In the genomic region with DNA sequence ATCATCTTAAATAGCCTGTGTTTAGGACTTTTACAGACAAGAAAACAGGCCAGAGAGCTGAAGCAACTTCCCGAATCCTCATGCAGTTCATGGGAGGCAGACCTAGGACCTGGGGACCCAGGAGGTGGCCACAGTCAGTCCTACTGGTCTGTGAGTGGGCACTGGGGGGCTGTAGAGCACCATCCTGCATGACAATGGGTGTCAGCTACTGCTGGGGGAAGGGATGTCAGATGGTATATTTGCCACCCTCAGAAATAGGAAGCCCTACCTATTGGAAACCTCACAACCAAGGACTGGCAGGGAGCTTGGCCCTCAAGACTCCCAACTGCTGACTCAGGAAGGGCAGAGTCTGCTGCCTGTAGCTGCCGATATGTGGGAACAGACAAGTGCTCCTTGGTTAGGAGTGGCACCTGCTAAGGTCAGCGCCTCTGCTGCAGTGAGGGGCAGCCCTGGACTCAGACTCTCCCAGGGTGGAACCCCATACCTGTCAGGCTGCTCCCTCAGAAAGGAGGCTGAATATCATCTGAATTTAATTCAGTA, we compare ENCODE assay signal across 14 cellular contexts. TPM values are rescaled to one million over a fixed set of nuclear protein-coding genes. Genes with fewer than 3 reads are reported as not detected.
DNase-seq lines count a peak whose midpoint lies in the region; ATAC-seq, FAIRE-seq and TF ChIP-seq lines count a peak whose summit lies in the region.
"Had no signal": no experiment of that assay in that cellular context is flagged by ENCODE, and none has a peak within 500 bp of the region (broad histone marks: within the 10 kb centered on the region; RNA-seq: fewer than 3 reads in every experiment).

No MANE protein-coding gene starts in this region.

- no peaks in the 10 kb centered on the region for H3K27me3 Mint-ChIP-seq in CD8-positive, alpha-beta T cell (ENCODE audit: low read depth)
- H3K27me3 Mint-ChIP-seq in dendritic cell treated with granulocyte-macrophage colony-stimulating factor and Interleukin-4, amounts not matched to agents 40 ng/mL and 50 ng/mL, for 4 days, result no peaks in the 10 kb centered on the region
- H3K27me3 Mint-ChIP-seq in natural killer cell treated with Interleukin-12 subunit alpha and Interleukin-12 subunit beta and Interleukin-15 and Interleukin-18, amount 100 ng/mL, for 72 hours, result no peaks in the 10 kb centered on the region
- no peaks in the 10 kb centered on the region for H3K27me3 Mint-ChIP-seq in activated T-cell treated with anti-CD3 and anti-CD28 coated beads, Interleukin-2, amount 50 U/mL, for 4 hours (ENCODE audit: low read depth)

- no peak for TF ChIP-seq CTCF in CD8-positive, alpha-beta T cell (IDR thresholded peaks at IDR 0.05)
- TF ChIP-seq CTCF in OCI-LY7 (conservative IDR thresholded peaks at IDR 0.05; ENCODE audit: low read length), result no peak

- no TSS peak for BruUV-seq in OCI-LY7 (replicated peaks; lab: Mats Ljungman, UMichigan)

- no peak overlapping the region for H2AFZ ChIP-seq in OCI-LY7 (ENCODE audit: low read length)

- H3K4me1 Mint-ChIP-seq in CD8-positive, alpha-beta T cell (ENCODE audit: low read depth), result peaks cover 85% of the 10 kb centered on the region
- H3K4me1 Mint-ChIP-seq in dendritic cell treated with granulocyte-macrophage colony-stimulating factor and Interleukin-4, amounts not matched to agents 40 ng/mL and 50 ng/mL, for 4 days (ENCODE audit: low read depth), result peaks cover 91% of the 10 kb centered on the region
- H3K4me1 Mint-ChIP-seq in natural killer cell treated with Interleukin-12 subunit alpha and Interleukin-12 subunit beta and Interleukin-15 and Interleukin-18, amount 100 ng/mL, for 72 hours (ENCODE audit: low read depth in 2 of 2), result peaks cover 71 to 82% of the 10 kb centered on the region in 2 donors
- peaks cover 92% of the 10 kb centered on the region for H3K4me1 Mint-ChIP-seq in activated T-cell treated with anti-CD3 and anti-CD28 coated beads, Interleukin-2, amount 50 U/mL, for 4 hours (ENCODE audit: low read depth)

- peaks cover 85% of the 10 kb centered on the region for H3K4me1 ChIP-seq in CD8-positive, alpha-beta T cell (ENCODE audit: insufficient read depth, low read length)
- peaks cover 76% of the 10 kb centered on the region for H3K4me1 ChIP-seq in OCI-LY7 (ENCODE audit: insufficient read depth, low read length, poor library complexity, severe bottlenecking)
- peaks cover 19% of the 10 kb centered on the region for H3K4me1 ChIP-seq in HAP-1

- no peaks in the 10 kb centered on the region for H3K9me3 Mint-ChIP-seq in CD8-positive, alpha-beta T cell
- H3K9me3 Mint-ChIP-seq in dendritic cell treated with granulocyte-macrophage colony-stimulating factor and Interleukin-4, amounts not matched to agents 40 ng/mL and 50 ng/mL, for 4 days, result no peaks in the 10 kb centered on the region
- no peaks in the 10 kb centered on the region for H3K9me3 Mint-ChIP-seq in natural killer cell treated with Interleukin-12 subunit alpha and Interleukin-12 subunit beta and Interleukin-15 and Interleukin-18, amount 100 ng/mL, for 72 hours
- no peaks in the 10 kb centered on the region for H3K9me3 Mint-ChIP-seq in activated T-cell treated with anti-CD3 and anti-CD28 coated beads, Interleukin-2, amount 50 U/mL, for 4 hours
- H3K9me3 Mint-ChIP-seq: nephron progenitor cell had no signal

- H3K4me3 Mint-ChIP-seq in CD8-positive, alpha-beta T cell, result no peak overlapping the region
- H3K4me3 Mint-ChIP-seq in dendritic cell treated with granulocyte-macrophage colony-stimulating factor and Interleukin-4, amounts not matched to agents 40 ng/mL and 50 ng/mL, for 4 days, result no peak overlapping the region
- H3K4me3 Mint-ChIP-seq in natural killer cell treated with Interleukin-12 subunit alpha and Interleukin-12 subunit beta and Interleukin-15 and Interleukin-18, amount 100 ng/mL, for 72 hours, result no peak overlapping the region
- H3K4me3 Mint-ChIP-seq in activated T-cell treated with anti-CD3 and anti-CD28 coated beads, Interleukin-2, amount 50 U/mL, for 4 hours, result no peak overlapping the region
- H3K4me3 Mint-ChIP-seq: nephron progenitor cell had no signal

- no peaks in the 10 kb centered on the region for H3K9me3 ChIP-seq in CD8-positive, alpha-beta T cell (ENCODE audit: low read length)
- H3K9me3 ChIP-seq in OCI-LY7 (ENCODE audit: low read length) (no peaks in the 10 kb centered on the region), HAP-1 (no peaks in the 10 kb centered on the region)
- H3K9me3 ChIP-seq: tibial artery had no signal

- H3K4me2 ChIP-seq in OCI-LY7 (ENCODE audit: low read length), result no peak overlapping the region

- peak overlapping the region; percentile 99 for H3K27ac Mint-ChIP-seq in CD8-positive, alpha-beta T cell
- peak overlapping the region; percentile 97 for H3K27ac Mint-ChIP-seq in dendritic cell treated with granulocyte-macrophage colony-stimulating factor and Interleukin-4, amounts not matched to agents 40 ng/mL and 50 ng/mL, for 4 days
- peak overlapping the region; percentile 84 to 99 for H3K27ac Mint-ChIP-seq in natural killer cell treated with Interleukin-12 subunit alpha and Interleukin-12 subunit beta and Interleukin-15 and Interleukin-18, amount 100 ng/mL, for 72 hours
- H3K27ac Mint-ChIP-seq: nephron progenitor cell had no signal

- H3K27ac ChIP-seq in CD8-positive, alpha-beta T cell (ENCODE audit: low read depth, low read length), result no peak overlapping the region
- H3K27ac ChIP-seq in OCI-LY7 (ENCODE audit: low read depth, low read length, poor library complexity, severe bottlenecking), result peak overlapping the region; percentile 9

- peak in 1 of 7 experiments; percentile 43 for DNase-seq in CD8-positive, alpha-beta T cell
- DNase-seq in OCI-LY7 (ENCODE audit: low spot score) (no peak), RCC 7860 (ENCODE audit: low spot score) (no peak), HAP-1 (ENCODE audit: low spot score in 2 of 2) (no peak), NCI-H748 (lab: John Stamatoyannopoulos, UW; ENCODE audit: unreplicated experiment) (no peak)
- no peak for DNase-seq in natural killer cell treated with Interleukin-12 subunit alpha and Interleukin-12 subunit beta and Interleukin-15 and Interleukin-18, amount 100 ng/mL, for 72 hours (ENCODE audit: low spot score)
- DNase-seq in activated T-cell treated with anti-CD3 and anti-CD28 coated beads, Interleukin-2, amount 50 U/mL, for 4 hours, result no peak
- DNase-seq: glutamatergic neuron; nephron progenitor cell; stimulated activated CD4-positive, alpha-beta T cell treated with anti-CD3 and anti-CD28 coated beads, Interleukin-1b, Interleukin-23, amount 100 ng/mL, for 48 hours; tibial artery had no signal

- no peak for ATAC-seq in CD8-positive, alpha-beta T cell
- no peak for ATAC-seq in natural killer cell treated with Interleukin-12 subunit alpha and Interleukin-12 subunit beta and Interleukin-15 and Interleukin-18, amount 100 ng/mL, for 72 hours
- ATAC-seq in activated T-cell treated with anti-CD3 and anti-CD28 coated beads, Interleukin-2, amount 50 U/mL, for 4 hours, result no peak

- POLR2A ChIA-PET in CD8-positive, alpha-beta T cell (lab: Charles Lee), result interaction anchor here (0.6 to 6.9 kb wide), 4 partner anchors 10 to 161 kb away, joined by 3 to 50 read pairs (median 4); partner anchors contain the start of gene OGDH
- POLR2A ChIA-PET in OCI-LY7 (lab: Charles Lee), result interaction anchor here (0.7 to 1.2 kb wide), 2 partner anchors 16 to 210 kb away, joined by 3 to 4 read pairs; no protein-coding TSS in a partner anchor

- H4K20me1 ChIP-seq in OCI-LY7 (ENCODE audit: insufficient read depth, low read length), result no peaks in the 10 kb centered on the region

- H3K27me3 ChIP-seq in CD8-positive, alpha-beta T cell (ENCODE audit: insufficient read depth, low read length), result no peaks in the 10 kb centered on the region
- no peaks in the 10 kb centered on the region for H3K27me3 ChIP-seq in HAP-1 (ENCODE audit: low read depth)
- H3K27me3 ChIP-seq: tibial artery had no signal

- intact Hi-C loops in CD8-positive, alpha-beta T cell (cut with DNase I, micrococcal nuclease), result loop anchor here in 1 of 2 experiments (2.0 kb wide), 1 partner anchor 53 kb away; the partner anchor contains the start of gene TMED4
- intact Hi-C loops in OCI-LY7 (cut with micrococcal nuclease; ENCODE audit: unreplicated experiment), result no loop called here
- intact Hi-C loops in dendritic cell treated with granulocyte-macrophage colony-stimulating factor and Interleukin-4, amounts not matched to agents 40 ng/mL and 50 ng/mL, for 4 days (cut with micrococcal nuclease), result no loop called here

- peaks cover 19% of the 10 kb centered on the region; the same call in 1 of the 2 replicates for H3K79me2 ChIP-seq in OCI-LY7 (ENCODE audit: insufficient read depth, low read depth, low read length)

- no peaks in the 10 kb centered on the region for H3K9me2 ChIP-seq in OCI-LY7 (ENCODE audit: insufficient read depth, low read length)

- CTCF ChIA-PET in CD8-positive, alpha-beta T cell (lab: Charles Lee), result interaction anchor here (0.8 kb wide), 1 partner anchor 500 kb away, joined by 3 read pairs; no protein-coding TSS in a partner anchor
- CTCF ChIA-PET in OCI-LY7 (lab: Charles Lee; ENCODE audit: unreplicated experiment), result no interaction called here

- no peaks in the 10 kb centered on the region for H3K36me3 Mint-ChIP-seq in CD8-positive, alpha-beta T cell
- peaks cover 37% of the 10 kb centered on the region for H3K36me3 Mint-ChIP-seq in dendritic cell treated with granulocyte-macrophage colony-stimulating factor and Interleukin-4, amounts not matched to agents 40 ng/mL and 50 ng/mL, for 4 days (ENCODE audit: low read depth)
- peaks cover 5% of the 10 kb centered on the region for H3K36me3 Mint-ChIP-seq in natural killer cell treated with Interleukin-12 subunit alpha and Interleukin-12 subunit beta and Interleukin-15 and Interleukin-18, amount 100 ng/mL, for 72 hours
- peaks cover 8% of the 10 kb centered on the region for H3K36me3 Mint-ChIP-seq in activated T-cell treated with anti-CD3 and anti-CD28 coated beads, Interleukin-2, amount 50 U/mL, for 4 hours (ENCODE audit: insufficient read depth)

- in situ Hi-C loops in HAP-1 (cut with MboI; ENCODE audit: low sequenced_read_pairs), result no loop called here

- no peak for FAIRE-seq in RCC 7860 (lab: Jason Lieb, UNC)
- FAIRE-seq: D721Med, GM12892 had no signal

- no peak overlapping the region for H3K4me3 ChIP-seq in CD8-positive, alpha-beta T cell (ENCODE audit: low read depth, low read length)
- H3K4me3 ChIP-seq in OCI-LY7 (ENCODE audit: low read depth, low read length, poor library complexity, severe bottlenecking), result no peak overlapping the region
- no peak overlapping the region for H3K4me3 ChIP-seq in HAP-1
- H3K4me3 ChIP-seq: tibial artery had no signal

- H3K36me3 ChIP-seq in CD8-positive, alpha-beta T cell (ENCODE audit: insufficient read depth, low read length), result no peaks in the 10 kb centered on the region
- H3K36me3 ChIP-seq in OCI-LY7 (ENCODE audit: insufficient read depth, low read length), result peaks cover 16% of the 10 kb centered on the region
- peaks cover under 1% of the 10 kb centered on the region for H3K36me3 ChIP-seq in HAP-1 (replicated peaks)
- H3K36me3 ChIP-seq: tibial artery had no signal

RNA-seq across cellular contexts. Expression of gene OGDH, which starts 29.7 kb away (rescaled TPM):
- total RNA-seq in CD8-positive, alpha-beta T cell, result 10 to 100 TPM; 36.8 to 39.6 TPM
- 32.6 and 47.6 TPM in 2 replicates for total RNA-seq in OCI-LY7 (2014; rRNA removed; shearing (Covaris generic))
- total RNA-seq in OCI-LY7 (2022), result 70.9 and 71.8 TPM in 2 replicates
- total RNA-seq in natural killer cell treated with Interleukin-12 subunit alpha and Interleukin-12 subunit beta and Interleukin-15 and Interleukin-18, amount 100 ng/mL, for 72 hours, result 100 to 1,000 TPM in 1 of 2 donors, 10 to 100 TPM in 1; 84.8 to 116 TPM
- total RNA-seq in activated T-cell treated with anti-CD3 and anti-CD28 coated beads, Interleukin-2, amount 50 U/mL, for 4 hours, result 100 to 1,000 TPM in 1 of 3 donors, 10 to 100 TPM in 2; 83.0 to 105 (median 97.2) TPM

RNA-seq across cellular contexts. Expression of gene TMED4, which starts 54.1 kb away (rescaled TPM):
- 100 to 1,000 TPM; 115 to 120 TPM for total RNA-seq in CD8-positive, alpha-beta T cell
- total RNA-seq in OCI-LY7 (2014; rRNA removed; shearing (Covaris generic)), result 64.9 and 80.5 TPM in 2 replicates
- total RNA-seq in OCI-LY7 (2022), result 68.6 and 69.1 TPM in 2 replicates
- total RNA-seq in natural killer cell treated with Interleukin-12 subunit alpha and Interleukin-12 subunit beta and Interleukin-15 and Interleukin-18, amount 100 ng/mL, for 72 hours, result 100 to 1,000 TPM in 1 of 2 donors, 10 to 100 TPM in 1; 97.9 to 104 TPM
- 10 to 100 TPM; 71.3 to 79.4 (median 71.4) TPM for total RNA-seq in activated T-cell treated with anti-CD3 and anti-CD28 coated beads, Interleukin-2, amount 50 U/mL, for 4 hours
